In the genomic region with DNA sequence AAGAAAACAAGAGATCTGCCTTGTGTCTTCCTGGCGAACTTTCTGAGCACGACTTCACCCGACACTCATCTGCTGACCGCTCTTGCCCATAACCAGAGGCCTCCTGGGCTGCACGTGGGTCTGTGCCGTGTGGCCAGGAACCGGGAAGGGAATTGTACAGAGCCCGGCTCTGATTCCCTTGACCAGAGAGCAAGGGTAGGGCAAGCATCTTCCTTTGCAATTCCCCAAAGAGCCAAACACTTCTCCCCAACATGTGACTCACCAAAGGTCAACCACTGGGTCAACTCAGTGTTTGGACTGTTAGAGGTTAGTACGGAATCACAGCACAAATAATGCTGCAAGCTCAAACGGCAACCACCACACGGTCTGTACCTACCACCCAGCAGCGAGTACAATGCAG, we compare ENCODE assay signal across 10 cellular contexts. TPM values are rescaled to one million over a fixed set of nuclear protein-coding genes. Genes with fewer than 3 reads are reported as not detected.
DNase-seq lines count a peak whose midpoint lies in the region; ATAC-seq and TF ChIP-seq lines count a peak whose summit lies in the region.
"Had no signal": no experiment of that assay in that cellular context is flagged by ENCODE, and none has a peak within 500 bp of the region (broad histone marks: within the 10 kb centered on the region; RNA-seq: fewer than 3 reads in every experiment).

No MANE protein-coding gene starts in this region.

- peaks cover 51% of the 10 kb centered on the region for H3K4me1 Mint-ChIP-seq in activated T-cell treated with anti-CD3 and anti-CD28 coated beads, Interleukin-2, amount 50 U/mL, for 4 hours (ENCODE audit: low read depth)
- H3K4me1 Mint-ChIP-seq in effector memory CD8-positive, alpha-beta T cell (ENCODE audit: low read depth in 2 of 2) = peaks cover 60 to 76% of the 10 kb centered on the region in 2 donors
- no peaks in the 10 kb centered on the region for H3K4me1 Mint-ChIP-seq in MCF 10A (ENCODE audit: insufficient read depth, unreplicated experiment)

- H3K27ac Mint-ChIP-seq in effector memory CD8-positive, alpha-beta T cell = peak overlapping the region; percentile 79 to 85
- no peak overlapping the region for H3K27ac Mint-ChIP-seq in MCF 10A (ENCODE audit: low read depth, unreplicated experiment)

- CTCF ChIA-PET in MCF 10A (lab: Yijun Ruan, JAX) = no interaction called here

- no peaks in the 10 kb centered on the region for H3K27me3 ChIP-seq in upper lobe of left lung
- no peaks in the 10 kb centered on the region for H3K27me3 ChIP-seq in ascending aorta

- 70 to 79% methylated on average over 12 of the region's 12 CpGs for WGBS in upper lobe of left lung, 2 donors

- ATAC-seq in activated T-cell treated with anti-CD3 and anti-CD28 coated beads, Interleukin-2, amount 50 U/mL, for 4 hours = no peak
- no peak for ATAC-seq in effector memory CD8-positive, alpha-beta T cell (replicated peaks)
- ATAC-seq in upper lobe of left lung (ENCODE audit: low FRiP score in 2 of 2) = peak in 1 of 2 donors; percentile 56
- ATAC-seq in HG02759 (IDR thresholded peaks at IDR 0.05; ENCODE audit: unreplicated experiment) = no peak
- ATAC-seq: activated naive CD4-positive, alpha-beta T cell treated with anti-CD3 and anti-CD28 coated beads, Interleukin-2, amount 50 U/mL, for 72 hours had no signal

- H3K9me3 Mint-ChIP-seq in activated T-cell treated with anti-CD3 and anti-CD28 coated beads, Interleukin-2, amount 50 U/mL, for 4 hours = no peaks in the 10 kb centered on the region
- no peaks in the 10 kb centered on the region for H3K9me3 Mint-ChIP-seq in effector memory CD8-positive, alpha-beta T cell
- H3K9me3 Mint-ChIP-seq in MCF 10A (ENCODE audit: unreplicated experiment) = no peaks in the 10 kb centered on the region
- H3K9me3 Mint-ChIP-seq: activated naive CD4-positive, alpha-beta T cell treated with anti-CD3 and anti-CD28 coated beads, Interleukin-2, amount 50 U/mL, for 72 hours had no signal

- no peaks in the 10 kb centered on the region for H3K27me3 Mint-ChIP-seq in activated T-cell treated with anti-CD3 and anti-CD28 coated beads, Interleukin-2, amount 50 U/mL, for 4 hours (ENCODE audit: low read depth)
- no peaks in the 10 kb centered on the region for H3K27me3 Mint-ChIP-seq in effector memory CD8-positive, alpha-beta T cell
- H3K27me3 Mint-ChIP-seq in MCF 10A (ENCODE audit: insufficient read depth, unreplicated experiment) = no peaks in the 10 kb centered on the region

- no peak for TF ChIP-seq CTCF in upper lobe of left lung (IDR thresholded peaks at IDR 0.05)
- no peak for TF ChIP-seq CTCF in MCF 10A (IDR thresholded peaks at IDR 0.05; ENCODE audit: unreplicated experiment)
- TF ChIP-seq CTCF in ascending aorta (IDR thresholded peaks at IDR 0.05) = no peak

- DNase-seq in activated T-cell treated with anti-CD3 and anti-CD28 coated beads, Interleukin-2, amount 50 U/mL, for 4 hours = no peak
- DNase-seq in activated T-cell treated with anti-CD3 and anti-CD28 coated beads, Interleukin-2, amount 50 U/mL, for 48 hours = no peak
- DNase-seq in effector memory CD8-positive, alpha-beta T cell = no peak
- DNase-seq in mucosa of gallbladder (ENCODE audit: low spot score) (peak; percentile 68), upper lobe of left lung (no peak), MCF 10A (ENCODE audit: unreplicated experiment) (no peak), ascending aorta (ENCODE audit: low spot score in 2 of 2) (no peak)
- DNase-seq: NCI-H446 treated with DMSO at 0.1 percent for 48 hours had no signal

- intact Hi-C loops in MCF 10A (cut with micrococcal nuclease) = no loop called here
- intact Hi-C loops in ascending aorta (cut with DNase I) = no loop called here

- TF ChIP-seq POLR2A in upper lobe of left lung (IDR thresholded peaks at IDR 0.05) = no peak

- H3K27ac ChIP-seq in upper lobe of left lung = peak overlapping the region in 3 of 4 donors; percentile 51 to 82 (median 72)
- H3K27ac ChIP-seq in ascending aorta = no peak overlapping the region

- POLR2A ChIA-PET in MCF 10A (lab: Yijun Ruan, JAX) = interaction anchor here (0.6 kb wide), 1 partner anchor 10 kb away, joined by 4 read pairs; no protein-coding TSS in a partner anchor

- no TSS peak for BruUV-seq in MCF 10A (replicated peaks; lab: Mats Ljungman, UMichigan)

- H3K9me3 ChIP-seq in upper lobe of left lung (no peaks in the 10 kb centered on the region), ascending aorta (no peaks in the 10 kb centered on the region)

- H3K36me3 ChIP-seq in upper lobe of left lung (peaks cover 0 to 29% (median 16%) of the 10 kb centered on the region in 4 donors), ascending aorta (peaks cover 27 to 37% of the 10 kb centered on the region in 2 donors)

- no peak for TF ChIP-seq EP300 in upper lobe of left lung (IDR thresholded peaks at IDR 0.05)

- H3K4me1 ChIP-seq in upper lobe of left lung (peaks cover 60 to 78% (median 71%) of the 10 kb centered on the region in 4 donors), ascending aorta (no peaks in the 10 kb centered on the region)

- peaks cover 29% of the 10 kb centered on the region for H3K36me3 Mint-ChIP-seq in activated T-cell treated with anti-CD3 and anti-CD28 coated beads, Interleukin-2, amount 50 U/mL, for 4 hours (ENCODE audit: insufficient read depth)
- H3K36me3 Mint-ChIP-seq in effector memory CD8-positive, alpha-beta T cell (ENCODE audit: insufficient read depth) = peaks cover 2% of the 10 kb centered on the region
- H3K36me3 Mint-ChIP-seq in MCF 10A (ENCODE audit: insufficient read depth, unreplicated experiment) = peaks cover 28% of the 10 kb centered on the region

- peak overlapping the region; percentile 58 for H3K4me3 Mint-ChIP-seq in activated T-cell treated with anti-CD3 and anti-CD28 coated beads, Interleukin-2, amount 50 U/mL, for 4 hours
- H3K4me3 Mint-ChIP-seq in effector memory CD8-positive, alpha-beta T cell = peak overlapping the region in 1 of 2 donors; percentile 63
- no peak overlapping the region for H3K4me3 Mint-ChIP-seq in MCF 10A (ENCODE audit: unreplicated experiment)

- H3K4me3 ChIP-seq in upper lobe of left lung = no peak overlapping the region
- no peak overlapping the region for H3K4me3 ChIP-seq in ascending aorta

RNA-seq across cellular contexts. Expression of a gene that starts 48.9 kb away (rescaled TPM):
- total RNA-seq in activated T-cell treated with anti-CD3 and anti-CD28 coated beads, Interleukin-2, amount 50 U/mL, for 4 hours = 1 to 10 TPM; 1.4 to 2.5 (median 2.4) TPM
- total RNA-seq in mucosa of gallbladder (91.4 TPM), upper lobe of left lung (100 to 1,000 TPM in 2 of 6 donors, 10 to 100 TPM in 4; 26.2 to 298 (median 75.8) TPM), MCF 10A (2022) (3.3 and 3.8 TPM in 2 replicates), ascending aorta (281 TPM)

Comparison
In these comparisons a context has a peak if more than half of its experiments do, and no peak if none do; other contexts are left out.
1. H3K27ac ChIP-seq: peak in upper lobe of left lung (3 of 4); none in ascending aorta (0 of 2).